In the genomic region with DNA sequence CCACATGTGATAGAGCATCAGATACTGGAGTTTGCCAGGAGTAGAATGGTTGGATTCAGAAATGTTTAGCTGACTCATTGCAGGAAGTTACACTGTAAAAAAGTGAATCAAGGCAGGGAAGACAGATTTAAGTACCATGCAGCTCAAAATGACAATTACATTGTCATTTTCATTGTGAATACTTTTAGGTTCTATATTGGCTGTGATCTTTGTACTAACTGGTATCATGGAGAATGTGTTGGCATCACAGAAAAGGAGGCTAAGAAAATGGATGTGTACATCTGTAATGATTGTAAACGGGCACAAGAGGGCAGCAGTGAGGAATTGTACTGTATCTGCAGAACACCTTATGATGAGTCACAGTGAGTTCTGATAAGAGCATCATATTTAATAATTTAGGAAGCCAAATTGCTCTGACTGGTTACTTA, we compare ENCODE assay signal across 8 cellular contexts. TPM values are rescaled to one million over a fixed set of nuclear protein-coding genes. Genes with fewer than 3 reads are reported as not detected.
DNase-seq lines count a peak whose midpoint lies in the region; ATAC-seq lines count a peak whose summit lies in the region.
"Not testable (repeated sequence)": the region's sequence is repeated elsewhere in the genome, so short reads cannot be mapped to it uniquely, and the experiment has no call there.

No MANE protein-coding gene starts in this region.

- H3K4me1 ChIP-seq in HAP-1, result not testable (repeated sequence)

- ATAC-seq in SK-N-SH treated with all-trans-retinoic acid at 6 μM for 48 hours (peak; percentile 92), naive B cell (ENCODE audit: low read depth in 2 of 2) (peak; percentile 71 to 81)

- peaks cover 11% of the 10 kb centered on the region for H3K4me1 Mint-ChIP-seq in activated T-helper 2 cell treated with anti-CD3 and anti-CD28 coated beads, Interferon-gamma antibody, Interleukin-2, Interleukin-4, amounts not matched to agents 10 μg/mL and 5 μg/mL and 100 μg/mL, durations not matched to agents 14 hours and 24 hours and 36 hours (ENCODE audit: low read depth)
- not testable (repeated sequence) for H3K4me1 Mint-ChIP-seq in naive B cell

- in situ Hi-C loops in HAP-1 (cut with MboI; ENCODE audit: low sequenced_read_pairs), result not testable (repeated sequence)

- peak overlapping the region; percentile 76 for H3K27ac Mint-ChIP-seq in activated T-helper 2 cell treated with anti-CD3 and anti-CD28 coated beads, Interferon-gamma antibody, Interleukin-2, Interleukin-4, amounts not matched to agents 10 μg/mL and 5 μg/mL and 100 μg/mL, durations not matched to agents 14 hours and 24 hours and 36 hours
- peak overlapping the region in 1 of 6 donors; percentile 55 for H3K27ac Mint-ChIP-seq in naive B cell

- not testable (repeated sequence) for H3K27me3 ChIP-seq in HAP-1 (ENCODE audit: low read depth)

- not testable (repeated sequence) for H3K27me3 Mint-ChIP-seq in activated T-helper 2 cell treated with anti-CD3 and anti-CD28 coated beads, Interferon-gamma antibody, Interleukin-2, Interleukin-4, amounts not matched to agents 10 μg/mL and 5 μg/mL and 100 μg/mL, durations not matched to agents 14 hours and 24 hours and 36 hours (ENCODE audit: low read depth); naive B cell

- not testable (repeated sequence) for H3K4me3 ChIP-seq in HAP-1

- intact Hi-C loops in activated T-helper 2 cell treated with anti-CD3 and anti-CD28 coated beads, Interferon-gamma antibody, Interleukin-2, Interleukin-4, amounts not matched to agents 10 μg/mL and 5 μg/mL and 100 μg/mL, durations not matched to agents 14 hours and 24 hours and 36 hours (cut with micrococcal nuclease), result loop anchor here (5.0 kb wide), 1 partner anchor 49 kb away; no protein-coding TSS in a partner anchor

- not testable (repeated sequence) for H3K9me3 Mint-ChIP-seq in activated T-helper 2 cell treated with anti-CD3 and anti-CD28 coated beads, Interferon-gamma antibody, Interleukin-2, Interleukin-4, amounts not matched to agents 10 μg/mL and 5 μg/mL and 100 μg/mL, durations not matched to agents 14 hours and 24 hours and 36 hours; naive B cell

- H3K4me3 Mint-ChIP-seq in activated T-helper 2 cell treated with anti-CD3 and anti-CD28 coated beads, Interferon-gamma antibody, Interleukin-2, Interleukin-4, amounts not matched to agents 10 μg/mL and 5 μg/mL and 100 μg/mL, durations not matched to agents 14 hours and 24 hours and 36 hours (ENCODE audit: low read depth); naive B cell: not testable (repeated sequence)

- H3K36me3 ChIP-seq in HAP-1 (replicated peaks), result peaks cover 52% of the 10 kb centered on the region

- peaks cover 57% of the 10 kb centered on the region for H3K36me3 Mint-ChIP-seq in activated T-helper 2 cell treated with anti-CD3 and anti-CD28 coated beads, Interferon-gamma antibody, Interleukin-2, Interleukin-4, amounts not matched to agents 10 μg/mL and 5 μg/mL and 100 μg/mL, durations not matched to agents 14 hours and 24 hours and 36 hours (ENCODE audit: low read depth)
- peaks cover 0 to 20% of the 10 kb centered on the region in 2 donors for H3K36me3 Mint-ChIP-seq in naive B cell

- DNase-seq in COLO829 (ENCODE audit: low spot score), result peak; percentile 13
- DNase-seq in HAP-1 (ENCODE audit: low spot score in 2 of 2), result peak; percentile 56 to 80
- peak; percentile 81 for DNase-seq in NCI-H1694 (lab: John Stamatoyannopoulos, UW)
- DNase-seq in activated T-helper 2 cell treated with anti-CD3 and anti-CD28 coated beads, Interferon-gamma antibody, Interleukin-2, Interleukin-4, amounts not matched to agents 10 μg/mL and 5 μg/mL and 100 μg/mL, durations not matched to agents 14 hours and 24 hours and 36 hours (ENCODE audit: low spot score), result peak; percentile 59
- DNase-seq in fibroblast of gingiva (ENCODE audit: low read depth), result peak; percentile 42
- peak; percentile 60 for DNase-seq in naive B cell
- peak; percentile 39 to 51 for DNase-seq in stimulated activated CD8-positive, alpha-beta memory T cell treated with anti-CD3 and anti-CD28 coated beads, Interleukin-2, amount 100 ng/mL, for 48 hours (ENCODE audit: low read depth in 2 of 2)

- H3K9me3 ChIP-seq in HAP-1, result not testable (repeated sequence)

RNA-seq across cellular contexts. Expression of gene C17orf58, which starts 33.1 kb away (rescaled TPM):
- 22.7 and 23.0 TPM in 2 replicates for total RNA-seq in activated T-helper 2 cell treated with anti-CD3 and anti-CD28 coated beads, Interferon-gamma antibody, Interleukin-2, Interleukin-4, amounts not matched to agents 10 μg/mL and 5 μg/mL and 100 μg/mL, durations not matched to agents 14 hours and 24 hours and 36 hours
- polyA plus RNA-seq in naive B cell (ENCODE audit: low read depth in 6 of 6), result 1 to 10 TPM in 3 of 6 donors, under 1 TPM in 2, not detected in 1; 0.43 to 3.0 (median 1.5) TPM

Comparison
In these comparisons a context has a peak if more than half of its experiments do, and no peak if none do; other contexts are left out.
1. DNase-seq: peak in every context shown above with its lines; median percentile 81 in NCI-H1694; 68 in HAP-1; 60 in naive B cell; 59 in activated T-helper 2 cell treated with anti-CD3 and anti-CD28 coated beads, Interferon-gamma antibody, Interleukin-2, Interleukin-4, amounts not matched to agents 10 μg/mL and 5 μg/mL and 100 μg/mL, durations not matched to agents 14 hours and 24 hours and 36 hours; 45 in stimulated activated CD8-positive, alpha-beta memory T cell treated with anti-CD3 and anti-CD28 coated beads, Interleukin-2, amount 100 ng/mL, for 48 hours; 42 in fibroblast of gingiva; 13 in COLO829.